In genomic region chr17:11825902-11826301, GRCh38 we compare ENCODE assay signal across 23 cellular contexts.
"Had no signal": no experiment of that assay in that cellular context is flagged by ENCODE, and none has a peak within 500 bp of the region (broad histone marks: within the 10 kb centered on the region; RNA-seq: fewer than 3 reads in every experiment).

No MANE protein-coding gene starts in this region.

- H3K9me3 ChIP-seq: SJSA1 had no signal

- H3K27ac ChIP-seq: SJSA1 had no signal

- ATAC-seq: activated CD4-positive, CD25-positive, alpha-beta regulatory T cell treated with anti-CD3 and anti-CD28 coated beads, Interleukin-2, amount 50 U/mL, for 24 hours; activated CD8-positive, alpha-beta T cell treated with anti-CD3 and anti-CD28 coated beads for 36 hours; activated T-cell treated with anti-CD3 and anti-CD28 coated beads, Interleukin-2, amount 50 U/mL, for 72 hours; PC-3; SK-N-SH treated with all-trans-retinoic acid at 6 μM for 48 hours had no signal

- H3K4me1 ChIP-seq: SJSA1 had no signal

- H3K27me3 ChIP-seq: SJSA1 had no signal

- H3K36me3 ChIP-seq: SJSA1 had no signal

- H3K4me3 ChIP-seq: SJSA1 had no signal

- DNase-seq: activated CD4-positive, alpha-beta T cell treated with anti-CD3 and anti-CD28 coated beads for 4 hours; activated CD8-positive, alpha-beta memory T cell treated with anti-CD3 and anti-CD28 coated beads, Interleukin-2, amount 50 U/mL, for 4 hours; activated CD8-positive, alpha-beta T cell treated with anti-CD3 and anti-CD28 coated beads for 36 hours; activated naive CD4-positive, alpha-beta T cell treated with anti-CD3 and anti-CD28 coated beads, Interleukin-2, amount 50 U/mL, for 16 hours; activated naive CD8-positive, alpha-beta T cell treated with anti-CD3 and anti-CD28 coated beads, Interleukin-2, amount 10 ng/mL, durations not matched to agents 7 days and 5 days; activated T-cell treated with anti-CD3 and anti-CD28 coated beads, Interleukin-2, amount 50 U/mL, for 72 hours; aorta; central memory CD4-positive, alpha-beta T cell; Kasumi-1; NCI-H1048; NCI-H146; NCI-H187 treated with DMSO at 0.1 percent for 48 hours; NCI-H2081 treated with DMSO at 0.1 percent for 48 hours; NCI-H446 treated with DMSO at 0.1 percent for 48 hours; NCI-H524 treated with DMSO at 0.1 percent for 48 hours; NCI-H774; NK-92 treated with Interleukin-12 subunit alpha and Interleukin-12 subunit beta, amount 100 ng/mL, for 24 hours; PC-3; SHP77; SW 1271 had no signal
